In genomic region chr11:67486481-67487195, GRCh38 we compare ENCODE assay signal across 12 cellular contexts. TPM values are rescaled to one million over a fixed set of nuclear protein-coding genes. Genes with fewer than 3 reads are reported as not detected.
A peak's percentile ranks its signal among the peaks of the same experiment; 100 is the strongest.
DNase-seq lines count a peak whose midpoint lies in the region; ATAC-seq and TF ChIP-seq lines count a peak whose summit lies in the region.
"Had no signal": no experiment of that assay in that cellular context is flagged by ENCODE, and none has a peak within 500 bp of the region (broad histone marks: within the 10 kb centered on the region; RNA-seq: fewer than 3 reads in every experiment).

No MANE protein-coding gene starts in this region.

- no peak overlapping the region for H3K27ac ChIP-seq in CD8-positive, alpha-beta memory T cell (ENCODE audit: low read depth, low read length)

- ATAC-seq in GM18907 (IDR thresholded peaks at IDR 0.05; ENCODE audit: unreplicated experiment), result peak; percentile 27
- no peak for ATAC-seq in HG03469 (IDR thresholded peaks at IDR 0.05; ENCODE audit: unreplicated experiment)
- no peak for ATAC-seq in GM21390 (IDR thresholded peaks at IDR 0.05; ENCODE audit: unreplicated experiment)

- H3K27ac Mint-ChIP-seq in CD8-positive, alpha-beta memory T cell, result peak overlapping the region; percentile 80 to 100 (median 94)
- H3K27ac Mint-ChIP-seq in endothelial cell (ENCODE audit: unreplicated experiment), result peak overlapping the region; percentile 43

- H2AFZ ChIP-seq in Loucy (ENCODE audit: low read length), result no peak overlapping the region

- H3K4me3 ChIP-seq in CD8-positive, alpha-beta memory T cell (ENCODE audit: low read length), result peak overlapping the region; percentile 41
- peak overlapping the region; percentile 50 for H3K4me3 ChIP-seq in Loucy (ENCODE audit: low read length, poor library complexity, severe bottlenecking)

- H3K27me3 Mint-ChIP-seq in CD8-positive, alpha-beta memory T cell, result no peaks in the 10 kb centered on the region
- peaks cover 16% of the 10 kb centered on the region for H3K27me3 Mint-ChIP-seq in endothelial cell (ENCODE audit: unreplicated experiment)

- TF ChIP-seq CTCF in Loucy (conservative IDR thresholded peaks at IDR 0.05; ENCODE audit: low read length) (no peak), endothelial cell (IDR thresholded peaks at IDR 0.05; ENCODE audit: unreplicated experiment) (no peak)

- POLR2A ChIA-PET in CD8-positive, alpha-beta memory T cell (lab: Charles Lee), result interaction anchor here (0.5 to 4.1 kb wide), 9 partner anchors 18 to 246 kb away, joined by 3 to 38 read pairs (median 5); partner anchors contain the start of genes PITPNM1, PTPRCAP and RAD9A

- no peaks in the 10 kb centered on the region for H3K27me3 ChIP-seq in CD8-positive, alpha-beta memory T cell (ENCODE audit: insufficient read depth, low read length, poor library complexity, severe bottlenecking)
- H3K27me3 ChIP-seq in Loucy (ENCODE audit: insufficient read depth, low read length, poor library complexity, severe bottlenecking), result no peaks in the 10 kb centered on the region

- no peaks in the 10 kb centered on the region for H3K9me3 ChIP-seq in CD8-positive, alpha-beta memory T cell (ENCODE audit: low read length)
- H3K9me3 ChIP-seq in Loucy (ENCODE audit: insufficient read depth, low read depth, low read length), result no peaks in the 10 kb centered on the region

- no peaks in the 10 kb centered on the region for H3K9me3 Mint-ChIP-seq in CD8-positive, alpha-beta memory T cell
- no peaks in the 10 kb centered on the region for H3K9me3 Mint-ChIP-seq in endothelial cell (ENCODE audit: unreplicated experiment)

- H4K20me1 ChIP-seq in Loucy (ENCODE audit: insufficient read depth, low read length, poor library complexity, severe bottlenecking), result peaks cover 14% of the 10 kb centered on the region

- peaks cover 60 to 75% (median 63%) of the 10 kb centered on the region in 3 donors for H3K4me1 Mint-ChIP-seq in CD8-positive, alpha-beta memory T cell
- H3K4me1 Mint-ChIP-seq in endothelial cell (ENCODE audit: unreplicated experiment), result peaks cover 16% of the 10 kb centered on the region

- H3K9ac ChIP-seq in Loucy (ENCODE audit: low read depth, low read length, poor library complexity, severe bottlenecking), result no peak overlapping the region

- peaks cover 21% of the 10 kb centered on the region for H3K36me3 ChIP-seq in CD8-positive, alpha-beta memory T cell (ENCODE audit: insufficient read depth, low read length)
- H3K36me3 ChIP-seq in Loucy (ENCODE audit: insufficient read depth, low read length), result peaks cover 31% of the 10 kb centered on the region; the same call in 1 of the 2 replicates

- DNase-seq in CD8-positive, alpha-beta memory T cell, result peak in 1 of 5 donors; percentile 31
- DNase-seq in endothelial cell (ENCODE audit: low spot score), result no peak
- no peak for DNase-seq in DMS79 (lab: John Stamatoyannopoulos, UW)
- no peak for DNase-seq in NAMALWA (ENCODE audit: low spot score)
- DNase-seq: DMS79 treated with DMSO at 0.1 percent for 48 hours, KBM-7 had no signal

- CTCF ChIA-PET in CD8-positive, alpha-beta memory T cell (lab: Charles Lee), result interaction anchor here (1.8 to 3.2 kb wide), 6 partner anchors 18 to 135 kb away, joined by 4 to 15 read pairs (median 6); partner anchors contain the start of genes PITPNM1, PTPRCAP, RAD9A and TMEM134

- H3K4me1 ChIP-seq in CD8-positive, alpha-beta memory T cell (ENCODE audit: insufficient read depth, low read length), result peaks cover 57% of the 10 kb centered on the region
- peaks cover 30% of the 10 kb centered on the region for H3K4me1 ChIP-seq in Loucy (ENCODE audit: insufficient read depth, low read length, poor library complexity, severe bottlenecking)

- H3K79me2 ChIP-seq in Loucy (ENCODE audit: insufficient read depth, low read length), result peaks cover 42% of the 10 kb centered on the region

- peaks cover 4 to 61% (median 12%) of the 10 kb centered on the region in 3 donors for H3K36me3 Mint-ChIP-seq in CD8-positive, alpha-beta memory T cell
- peaks cover 29% of the 10 kb centered on the region for H3K36me3 Mint-ChIP-seq in endothelial cell (ENCODE audit: low read depth, unreplicated experiment)

- no peaks in the 10 kb centered on the region for H3K9me2 ChIP-seq in Loucy (replicated peaks; ENCODE audit: low read depth, low read length)

- H3F3A ChIP-seq in Loucy (ENCODE audit: low read depth), result no peaks in the 10 kb centered on the region

- H3K4me3 Mint-ChIP-seq in CD8-positive, alpha-beta memory T cell, result peak overlapping the region; percentile 79 to 96 (median 87)
- H3K4me3 Mint-ChIP-seq in endothelial cell (ENCODE audit: unreplicated experiment), result peak overlapping the region; percentile 26

- H3K4me2 ChIP-seq in Loucy (ENCODE audit: low read depth, low read length, poor library complexity, severe bottlenecking), result peak overlapping the region; percentile 70

RNA-seq across cellular contexts. Expression of gene AIP, which starts 3.8 kb away (rescaled TPM):
- total RNA-seq in CD8-positive, alpha-beta memory T cell, result 100 to 1,000 TPM; 160 to 171 TPM
- 210 TPM for polyA plus RNA-seq in CD8-positive, alpha-beta memory T cell
- total RNA-seq in endothelial cell (ENCODE audit: unreplicated experiment), result 32.9 TPM

RNA-seq across cellular contexts. Expression of gene TMEM134, which starts 17.6 kb away (rescaled TPM):
- total RNA-seq in CD8-positive, alpha-beta memory T cell, result 10 to 100 TPM; 49.6 to 57.9 TPM
- polyA plus RNA-seq in CD8-positive, alpha-beta memory T cell, result 152 TPM
- total RNA-seq in endothelial cell (ENCODE audit: unreplicated experiment), result 47.4 TPM

RNA-seq across cellular contexts. Expression of gene PITPNM1, which starts 18.5 kb away (rescaled TPM):
- total RNA-seq in CD8-positive, alpha-beta memory T cell, result 100 to 1,000 TPM in 1 of 2 experiments, 10 to 100 TPM in 1; 94.0 to 109 TPM
- polyA plus RNA-seq in CD8-positive, alpha-beta memory T cell, result 49.6 TPM
- 11.5 TPM for total RNA-seq in endothelial cell (ENCODE audit: unreplicated experiment)

RNA-seq across cellular contexts. Expression of gene CDK2AP2, which starts 21.3 kb away (rescaled TPM):
- 10 to 100 TPM; 60.7 to 68.9 TPM for total RNA-seq in CD8-positive, alpha-beta memory T cell
- polyA plus RNA-seq in CD8-positive, alpha-beta memory T cell, result 173 TPM
- total RNA-seq in endothelial cell (ENCODE audit: unreplicated experiment), result 27.8 TPM

RNA-seq across cellular contexts. Expression of gene CABP4, which starts 31.5 kb away (rescaled TPM):
- total RNA-seq in CD8-positive, alpha-beta memory T cell, result under 1 TPM; 0.28 to 0.33 TPM
- 0.36 TPM for polyA plus RNA-seq in CD8-positive, alpha-beta memory T cell
- not detected for total RNA-seq in endothelial cell (ENCODE audit: unreplicated experiment)
- total RNA-seq: temporal lobe had no signal
- polyA plus RNA-seq: keratinocyte had no signal
